ENCODE assay signal across 8 cellular contexts in the genomic region with DNA sequence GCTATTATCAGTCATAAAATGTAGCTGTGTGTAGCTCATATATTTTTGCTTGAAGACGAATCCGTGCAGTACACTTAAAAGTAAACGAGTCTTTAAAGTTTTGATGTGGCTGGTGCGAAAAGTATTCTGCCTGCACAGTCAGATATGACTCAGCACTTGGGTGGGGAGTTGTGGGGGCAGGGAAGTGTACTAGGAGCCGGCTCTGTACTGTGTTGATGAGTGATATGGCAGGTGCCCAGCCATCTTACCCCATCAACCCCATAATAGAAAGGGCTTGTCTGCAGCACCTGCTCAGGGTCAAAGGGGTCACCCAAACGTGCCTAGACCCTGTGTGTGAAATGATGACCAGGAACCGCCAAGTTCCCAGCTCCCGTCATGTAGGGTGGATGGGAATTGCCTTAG. TPM values are rescaled to one million over a fixed set of nuclear protein-coding genes. Genes with fewer than 3 reads are reported as not detected.
DNase-seq lines count a peak whose midpoint lies in the region; ATAC-seq, FAIRE-seq and TF ChIP-seq lines count a peak whose summit lies in the region.

No MANE protein-coding gene starts in this region.

- no peak overlapping the region for H3K4me3 ChIP-seq in gastroesophageal sphincter

- H3K27me3 ChIP-seq in gastroesophageal sphincter: no peaks in the 10 kb centered on the region

- ATAC-seq in gastroesophageal sphincter: peak; percentile 55

- H3K27ac ChIP-seq in gastroesophageal sphincter: no peak overlapping the region

- peak; percentile 64 for DNase-seq in ACHN
- DNase-seq in GM19239 (ENCODE audit: insufficient read length, low spot score): peak; percentile 35
- peak; percentile 52 for DNase-seq in LoVo (ENCODE audit: low spot score)
- peak; percentile 65 for DNase-seq in activated CD8-positive, alpha-beta memory T cell treated with anti-CD3 and anti-CD28 coated beads, Interleukin-2, amount 50 U/mL, for 4 hours
- DNase-seq in stimulated activated CD4-positive, alpha-beta T cell treated with anti-CD3 and anti-CD28 coated beads, TNF-alpha, amount 100 ng/mL, for 4 hours (ENCODE audit: low read depth in 3 of 3): peak; percentile 30 to 61 (median 42)
- no peak for DNase-seq in NCI-H187 treated with DMSO at 0.1 percent for 48 hours (lab: John Stamatoyannopoulos, UW)
- DNase-seq in NCI-H524 (lab: John Stamatoyannopoulos, UW): no peak

- FAIRE-seq in GM19239 (lab: Jason Lieb, UNC): no peak

- TF ChIP-seq CTCF in gastroesophageal sphincter (IDR thresholded peaks at IDR 0.05): no peak

- TF ChIP-seq EP300 in gastroesophageal sphincter (IDR thresholded peaks at IDR 0.05): no peak

- peaks cover 0 to 19% of the 10 kb centered on the region in 2 donors for H3K36me3 ChIP-seq in gastroesophageal sphincter

- TF ChIP-seq POLR2A in gastroesophageal sphincter (IDR thresholded peaks at IDR 0.05): no peak

- peaks cover 0 to 29% (median 4%) of the 10 kb centered on the region in 3 donors for H3K4me1 ChIP-seq in gastroesophageal sphincter

- in situ Hi-C loops in ACHN (cut with HindIII; ENCODE audit: low pct_ligation_motif_present, low pct_unique_long_range_greater_than_20kb, low sequenced_read_pairs): no loop called here

- WGBS in gastroesophageal sphincter (ENCODE audit: low coverage in 1 of 2), 2 donors: 31 to 46% methylated on average over 7 to 8 of the region's 8 CpGs

- no peaks in the 10 kb centered on the region for H3K9me3 ChIP-seq in gastroesophageal sphincter

RNA-seq across cellular contexts. Expression of gene BCL2L11, which starts 47.8 kb away (rescaled TPM):
- 100 to 1,000 TPM in 1 of 4 donors, 10 to 100 TPM in 2, 1 to 10 TPM in 1; 8.5 to 120 (median 41.7) TPM for total RNA-seq in gastroesophageal sphincter

Comparison
In these comparisons a context has a peak if more than half of its experiments do, and no peak if none do; other contexts are left out.
1. DNase-seq: peak in ACHN (single experiment), GM19239 (single experiment), LoVo (single experiment), activated CD8-positive, alpha-beta memory T cell treated with anti-CD3 and anti-CD28 coated beads, Interleukin-2, amount 50 U/mL, for 4 hours (single experiment) and stimulated activated CD4-positive, alpha-beta T cell treated with anti-CD3 and anti-CD28 coated beads, TNF-alpha, amount 100 ng/mL, for 4 hours (3 of 3); none in NCI-H187 treated with DMSO at 0.1 percent for 48 hours (single experiment) and NCI-H524 (0 of 2).